ENCODE assay signal across 1 cellular context in genomic region chr18:1018211-1018651, GRCh38.
TF ChIP-seq lines count a peak whose summit lies in the region.

No MANE protein-coding gene starts in this region.

TF ChIP-seq in WTC11, 78 proteins besides CTCF, POLR2A, EP300 and RAD21 (continued from another document):
- TF ChIP-seq PRDM15 (CRISPR knock-in tag; IDR thresholded peaks at IDR 0.05) = no peak
- no peak for TF ChIP-seq JAZF1 (CRISPR knock-in tag; IDR thresholded peaks at IDR 0.05)
- no peak for TF ChIP-seq CDX4 (CRISPR knock-in tag; IDR thresholded peaks at IDR 0.05; ENCODE audit: borderline replicate concordance)
- TF ChIP-seq, protein P1, sequence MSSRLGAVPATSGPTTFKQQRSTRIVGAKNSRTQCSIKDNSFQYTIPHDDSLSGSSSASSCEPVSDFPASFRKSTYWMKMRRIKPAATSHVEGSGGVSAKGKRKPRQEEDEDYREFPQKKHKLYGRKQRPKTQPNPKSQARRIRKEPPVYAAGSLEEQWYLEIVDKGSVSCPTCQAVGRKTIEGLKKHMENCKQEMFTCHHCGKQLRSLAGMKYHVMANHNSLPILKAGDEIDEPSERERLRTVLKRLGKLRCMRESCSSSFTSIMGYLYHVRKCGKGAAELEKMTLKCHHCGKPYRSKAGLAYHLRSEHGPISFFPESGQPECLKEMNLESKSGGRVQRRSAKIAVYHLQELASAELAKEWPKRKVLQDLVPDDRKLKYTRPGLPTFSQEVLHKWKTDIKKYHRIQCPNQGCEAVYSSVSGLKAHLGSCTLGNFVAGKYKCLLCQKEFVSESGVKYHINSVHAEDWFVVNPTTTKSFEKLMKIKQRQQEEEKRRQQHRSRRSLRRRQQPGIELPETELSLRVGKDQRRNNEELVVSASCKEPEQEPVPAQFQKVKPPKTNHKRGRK (CRISPR knock-in tag; IDR thresholded peaks at IDR 0.05; ENCODE audit: borderline replicate concordance) = no peak
- TF ChIP-seq, protein P2, sequence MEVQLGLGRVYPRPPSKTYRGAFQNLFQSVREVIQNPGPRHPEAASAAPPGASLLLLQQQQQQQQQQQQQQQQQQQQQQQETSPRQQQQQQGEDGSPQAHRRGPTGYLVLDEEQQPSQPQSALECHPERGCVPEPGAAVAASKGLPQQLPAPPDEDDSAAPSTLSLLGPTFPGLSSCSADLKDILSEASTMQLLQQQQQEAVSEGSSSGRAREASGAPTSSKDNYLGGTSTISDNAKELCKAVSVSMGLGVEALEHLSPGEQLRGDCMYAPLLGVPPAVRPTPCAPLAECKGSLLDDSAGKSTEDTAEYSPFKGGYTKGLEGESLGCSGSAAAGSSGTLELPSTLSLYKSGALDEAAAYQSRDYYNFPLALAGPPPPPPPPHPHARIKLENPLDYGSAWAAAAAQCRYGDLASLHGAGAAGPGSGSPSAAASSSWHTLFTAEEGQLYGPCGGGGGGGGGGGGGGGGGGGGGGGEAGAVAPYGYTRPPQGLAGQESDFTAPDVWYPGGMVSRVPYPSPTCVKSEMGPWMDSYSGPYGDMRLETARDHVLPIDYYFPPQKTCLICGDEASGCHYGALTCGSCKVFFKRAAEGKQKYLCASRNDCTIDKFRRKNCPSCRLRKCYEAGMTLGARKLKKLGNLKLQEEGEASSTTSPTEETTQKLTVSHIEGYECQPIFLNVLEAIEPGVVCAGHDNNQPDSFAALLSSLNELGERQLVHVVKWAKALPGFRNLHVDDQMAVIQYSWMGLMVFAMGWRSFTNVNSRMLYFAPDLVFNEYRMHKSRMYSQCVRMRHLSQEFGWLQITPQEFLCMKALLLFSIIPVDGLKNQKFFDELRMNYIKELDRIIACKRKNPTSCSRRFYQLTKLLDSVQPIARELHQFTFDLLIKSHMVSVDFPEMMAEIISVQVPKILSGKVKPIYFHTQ (CRISPR knock-in tag; IDR thresholded peaks at IDR 0.05) = no peak
- TF ChIP-seq ETV6 (CRISPR knock-in tag; IDR thresholded peaks at IDR 0.05) = no peak
- TF ChIP-seq ZNF317 (CRISPR knock-in tag; IDR thresholded peaks at IDR 0.05; ENCODE audit: borderline replicate concordance, low read depth) = no peak
- TF ChIP-seq NFATC4 (CRISPR knock-in tag; IDR thresholded peaks at IDR 0.05) = no peak
- no peak for TF ChIP-seq CBFB (CRISPR knock-in tag; IDR thresholded peaks at IDR 0.05; ENCODE audit: low read depth)
- TF ChIP-seq, protein P3, sequence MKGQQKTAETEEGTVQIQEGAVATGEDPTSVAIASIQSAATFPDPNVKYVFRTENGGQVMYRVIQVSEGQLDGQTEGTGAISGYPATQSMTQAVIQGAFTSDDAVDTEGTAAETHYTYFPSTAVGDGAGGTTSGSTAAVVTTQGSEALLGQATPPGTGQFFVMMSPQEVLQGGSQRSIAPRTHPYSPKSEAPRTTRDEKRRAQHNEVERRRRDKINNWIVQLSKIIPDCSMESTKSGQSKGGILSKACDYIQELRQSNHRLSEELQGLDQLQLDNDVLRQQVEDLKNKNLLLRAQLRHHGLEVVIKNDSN (CRISPR knock-in tag; IDR thresholded peaks at IDR 0.05) = no peak
- TF ChIP-seq HMGA2 (CRISPR knock-in tag; IDR thresholded peaks at IDR 0.05) = no peak
- no peak for TF ChIP-seq GABPB1 (CRISPR knock-in tag; IDR thresholded peaks at IDR 0.05)
- TF ChIP-seq MXD4 (CRISPR knock-in tag; IDR thresholded peaks at IDR 0.05; ENCODE audit: borderline replicate concordance) = no peak
- no peak for TF ChIP-seq ZNF232 (CRISPR knock-in tag; IDR thresholded peaks at IDR 0.05)
- TF ChIP-seq TEAD1 (CRISPR knock-in tag; IDR thresholded peaks at IDR 0.05) = no peak
- TF ChIP-seq ZNF416 (CRISPR knock-in tag; IDR thresholded peaks at IDR 0.05) = no peak
- no peak for TF ChIP-seq ZSCAN18 (CRISPR knock-in tag; IDR thresholded peaks at IDR 0.05)
